Comparison of ENCODE assay signal across 19 cellular contexts in the genomic region with DNA sequence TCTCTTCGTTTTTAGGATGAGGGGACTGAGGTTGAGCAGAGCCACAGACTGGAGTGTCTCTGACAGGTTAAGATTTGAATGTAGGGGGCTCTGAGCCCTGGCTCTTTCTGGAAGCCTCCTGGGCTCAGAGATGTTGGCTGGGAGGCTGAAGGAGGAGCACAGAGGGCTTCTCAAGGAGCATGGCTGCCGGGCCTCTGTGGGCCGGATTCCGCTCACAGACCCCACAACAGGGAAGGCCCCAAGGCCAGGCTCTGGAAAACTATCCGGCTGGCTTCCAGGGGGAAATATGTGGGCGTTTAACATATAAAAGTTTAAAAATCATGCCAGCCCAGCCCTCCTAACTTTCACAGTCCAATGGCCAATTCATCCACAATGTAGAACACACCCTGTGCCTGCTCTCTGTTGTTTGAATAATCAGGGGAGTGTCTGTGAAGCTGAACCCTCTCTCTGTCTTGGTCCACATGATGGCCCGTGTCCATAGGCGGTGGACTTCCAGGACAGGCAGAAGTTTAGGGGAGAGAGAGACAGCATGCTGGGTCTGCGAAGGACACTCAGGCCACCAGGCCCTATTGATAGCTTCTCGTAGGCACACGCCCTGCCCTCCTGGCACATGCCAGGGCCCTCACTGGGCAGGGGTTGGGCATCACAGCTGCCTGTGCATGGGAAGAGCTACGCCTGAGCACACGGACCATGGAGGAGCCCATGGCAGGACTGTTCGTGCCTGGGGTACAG.
"Had no signal": no experiment of that assay in that cellular context is flagged by ENCODE, and none has a peak within 500 bp of the region (broad histone marks: within the 10 kb centered on the region; RNA-seq: fewer than 3 reads in every experiment).

No MANE protein-coding gene starts in this region.

- H3K4me3 Mint-ChIP-seq: activated CD4-positive, alpha-beta T cell treated with anti-CD3 and anti-CD28 coated beads for 36 hours; activated naive CD8-positive, alpha-beta T cell treated with anti-CD3 and anti-CD28 coated beads for 36 hours; activated T-cell treated with anti-CD3 and anti-CD28 coated beads, Interleukin-2, amount 50 U/mL, for 24 hours; dendritic cell treated with granulocyte-macrophage colony-stimulating factor and Interleukin-4, amounts not matched to agents 40 ng/mL and 50 ng/mL, for 4 days; nephron; stimulated activated memory B cell treated with anti-CD40 and anti-IgM and Interleukin-4, amounts not matched to agents 10 μg/mL and 1 μg/mL and 100 μg/mL, for 72 hours; WTC11 had no signal

- H3K27me3 ChIP-seq: right lobe of liver had no signal

- DNase-seq: activated CD4-positive, alpha-beta T cell treated with anti-CD3 and anti-CD28 coated beads for 36 hours; activated CD4-positive, alpha-beta T cell treated with anti-CD3 and anti-CD28 coated beads, Interleukin-2, amount 50 U/mL, for 48 hours; activated naive CD8-positive, alpha-beta T cell treated with anti-CD3 and anti-CD28 coated beads for 36 hours; activated T-cell treated with anti-CD3 and anti-CD28 coated beads, Interleukin-2, amount 50 U/mL, for 24 hours; amniotic stem cell; effector CD8-positive, alpha-beta T cell; hippocampal formation; left colon; midbrain; right lobe of liver; SK-N-SH; stimulated activated CD4-positive, alpha-beta T cell treated with anti-CD3 and anti-CD28 coated beads, Interleukin-4, amount 100 ng/mL, for 24 hours had no signal

- ATAC-seq: activated CD4-positive, alpha-beta T cell treated with anti-CD3 and anti-CD28 coated beads for 36 hours; left colon; stimulated activated memory B cell treated with anti-CD40 and anti-IgM and Interleukin-4, amounts not matched to agents 10 μg/mL and 1 μg/mL and 100 μg/mL, for 72 hours; WTC11 had no signal

- H3K36me3 ChIP-seq: prostate gland, right lobe of liver had no signal

- H3K27ac ChIP-seq: prostate gland, right lobe of liver had no signal

- H3K4me3 ChIP-seq: lung, prostate gland, right lobe of liver, smooth muscle cell had no signal

- H3K27me3 Mint-ChIP-seq: activated CD4-positive, alpha-beta T cell treated with anti-CD3 and anti-CD28 coated beads for 36 hours; activated naive CD8-positive, alpha-beta T cell treated with anti-CD3 and anti-CD28 coated beads for 36 hours; activated T-cell treated with anti-CD3 and anti-CD28 coated beads, Interleukin-2, amount 50 U/mL, for 24 hours; stimulated activated memory B cell treated with anti-CD40 and anti-IgM and Interleukin-4, amounts not matched to agents 10 μg/mL and 1 μg/mL and 100 μg/mL, for 72 hours had no signal

- H3K9me3 Mint-ChIP-seq: activated T-cell treated with anti-CD3 and anti-CD28 coated beads, Interleukin-2, amount 50 U/mL, for 24 hours; dendritic cell treated with granulocyte-macrophage colony-stimulating factor and Interleukin-4, amounts not matched to agents 40 ng/mL and 50 ng/mL, for 4 days; stimulated activated memory B cell treated with anti-CD40 and anti-IgM and Interleukin-4, amounts not matched to agents 10 μg/mL and 1 μg/mL and 100 μg/mL, for 72 hours; WTC11 had no signal

- H3K4me1 Mint-ChIP-seq: activated CD4-positive, alpha-beta T cell treated with anti-CD3 and anti-CD28 coated beads for 36 hours; stimulated activated memory B cell treated with anti-CD40 and anti-IgM and Interleukin-4, amounts not matched to agents 10 μg/mL and 1 μg/mL and 100 μg/mL, for 72 hours had no signal

- H3K4me1 ChIP-seq: prostate gland, right lobe of liver had no signal

- H3K4me2 ChIP-seq: SK-N-SH, smooth muscle cell had no signal

- H3K9me3 ChIP-seq: prostate gland, right lobe of liver, SK-N-SH had no signal

- H3K27ac Mint-ChIP-seq: activated CD4-positive, alpha-beta T cell treated with anti-CD3 and anti-CD28 coated beads for 36 hours; activated naive CD8-positive, alpha-beta T cell treated with anti-CD3 and anti-CD28 coated beads for 36 hours; activated T-cell treated with anti-CD3 and anti-CD28 coated beads, Interleukin-2, amount 50 U/mL, for 24 hours; dendritic cell treated with granulocyte-macrophage colony-stimulating factor and Interleukin-4, amounts not matched to agents 40 ng/mL and 50 ng/mL, for 4 days; stimulated activated memory B cell treated with anti-CD40 and anti-IgM and Interleukin-4, amounts not matched to agents 10 μg/mL and 1 μg/mL and 100 μg/mL, for 72 hours; WTC11 had no signal
